8 cellular contexts compared by ENCODE assay signal in the genomic region with DNA sequence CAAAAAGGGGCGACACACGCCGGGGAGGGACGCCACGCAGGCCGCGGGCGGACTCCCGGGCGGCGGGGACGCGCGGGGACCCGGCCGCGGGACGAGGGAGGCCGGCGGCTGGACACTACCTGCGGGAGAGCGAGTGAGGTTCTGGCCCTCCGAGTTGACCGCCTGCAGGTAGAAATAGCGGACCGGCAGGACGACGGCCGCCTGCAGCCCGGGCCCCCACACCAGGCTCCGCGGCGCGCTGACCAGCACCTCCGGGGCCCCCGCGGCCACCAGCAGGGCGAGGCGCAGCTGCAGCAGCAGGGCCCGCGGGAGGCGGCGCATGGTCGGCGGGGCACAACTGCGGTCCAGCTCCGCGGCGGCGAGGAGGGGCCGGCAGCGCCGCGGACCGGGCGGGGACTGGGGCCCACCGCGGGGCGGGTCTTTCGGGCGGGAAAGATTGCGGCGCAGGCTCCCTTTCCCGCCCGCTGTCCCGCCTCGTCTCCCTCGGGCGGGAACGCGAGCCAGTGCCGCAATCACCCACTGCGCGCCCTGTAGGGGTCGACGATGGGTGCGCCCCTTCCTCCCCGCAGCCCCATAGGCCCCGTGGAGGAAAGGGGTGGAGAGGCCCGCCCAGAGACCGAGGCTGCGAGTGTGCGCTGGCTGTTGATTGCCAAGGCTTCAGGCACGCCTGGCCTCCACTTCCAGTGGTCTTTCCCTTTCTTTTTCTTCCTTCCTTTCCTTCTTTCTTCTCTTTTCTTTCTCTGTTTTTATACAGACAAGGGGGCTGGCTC. TPM values are rescaled to one million over a fixed set of nuclear protein-coding genes. Genes with fewer than 3 reads are reported as not detected.
DNase-seq lines count a peak whose midpoint lies in the region; ATAC-seq, FAIRE-seq and TF ChIP-seq lines count a peak whose summit lies in the region.

A gene with protein sequence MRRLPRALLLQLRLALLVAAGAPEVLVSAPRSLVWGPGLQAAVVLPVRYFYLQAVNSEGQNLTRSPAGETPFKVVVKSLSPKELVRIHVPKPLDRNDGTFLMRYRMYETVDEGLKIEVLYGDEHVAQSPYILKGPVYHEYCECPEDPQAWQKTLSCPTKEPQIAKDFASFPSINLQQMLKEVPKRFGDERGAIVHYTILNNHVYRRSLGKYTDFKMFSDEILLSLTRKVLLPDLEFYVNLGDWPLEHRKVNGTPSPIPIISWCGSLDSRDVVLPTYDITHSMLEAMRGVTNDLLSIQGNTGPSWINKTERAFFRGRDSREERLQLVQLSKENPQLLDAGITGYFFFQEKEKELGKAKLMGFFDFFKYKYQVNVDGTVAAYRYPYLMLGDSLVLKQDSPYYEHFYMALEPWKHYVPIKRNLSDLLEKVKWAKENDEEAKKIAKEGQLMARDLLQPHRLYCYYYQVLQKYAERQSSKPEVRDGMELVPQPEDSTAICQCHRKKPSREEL (minus strand): TSS at position 339 of the 770 bp plus-strand sequence. CDS start 18 bp downstream, at position 321.

- DNase-seq in D341Med (ENCODE audit: low spot score): peak; percentile 87
- DNase-seq in HTR-8/SVneo (ENCODE audit: insufficient read length, low spot score): peak; percentile 69
- DNase-seq in SHP77 treated with DMSO at 0.1 percent for 48 hours (lab: John Stamatoyannopoulos, UW): peak; percentile 14
- peak; percentile 21 for DNase-seq in activated gamma-delta T cell treated with Interleukin-2 at 50 U/mL for 16 hours
- peak; percentile 54 for DNase-seq in fibroblast of villous mesenchyme (ENCODE audit: low read depth)
- DNase-seq in testis: peak; percentile 54

- H3K4me2 ChIP-seq in neural cell (ENCODE audit: low read length): no peak within 1 kb of the TSS

- no peak within 1 kb of the TSS for H2AFZ ChIP-seq in neural cell (ENCODE audit: low read depth, low read length)

- H4K20me1 ChIP-seq in neural cell (ENCODE audit: insufficient read depth): no peaks in the 10 kb centered on the region

- 0 to 1% methylated on average over 49 to 54 of the region's 84 CpGs for WGBS in testis, 2 donors

- TF ChIP-seq EP300 in neural cell (conservative IDR thresholded peaks at IDR 0.05; ENCODE audit: poor library complexity, severe bottlenecking): no peak

- H3K9me3 ChIP-seq in neural cell (ENCODE audit: low read length) (no peaks in the 10 kb centered on the region), testis (no peaks in the 10 kb centered on the region)

- no peak for TF ChIP-seq RAD21 in neural cell (conservative IDR thresholded peaks at IDR 0.05)

- TF ChIP-seq CTCF in fibroblast of villous mesenchyme (IDR thresholded peaks at IDR 0.05; ENCODE audit: insufficient read depth, low read depth, low read length) (no peak), neural cell (IDR thresholded peaks at IDR 0.05; ENCODE audit: poor library complexity, severe bottlenecking) (peak; percentile 10), testis (IDR thresholded peaks at IDR 0.05) (no peak)

- H3K27me3 ChIP-seq in neural cell (ENCODE audit: insufficient read depth, low read depth, low read length): peaks cover 19% of the 10 kb centered on the region
- no peaks in the 10 kb centered on the region for H3K27me3 ChIP-seq in testis

- H3K4me1 ChIP-seq in testis: no peaks in the 10 kb centered on the region

- no peaks in the 10 kb centered on the region for H3K79me2 ChIP-seq in neural cell (replicated peaks; ENCODE audit: insufficient read depth, low read length)

- peak; percentile 68 for ATAC-seq in GM21360 (IDR thresholded peaks at IDR 0.05; ENCODE audit: unreplicated experiment)

- H3K4me3 ChIP-seq in fibroblast of villous mesenchyme (ENCODE audit: low read depth, low read length): peak within 1 kb of the TSS; percentile 69
- H3K4me3 ChIP-seq in neural cell (ENCODE audit: low read length): peak within 1 kb of the TSS; percentile 67
- peak within 1 kb of the TSS; percentile 76 to 81 for H3K4me3 ChIP-seq in testis

- peak within 1 kb of the TSS; percentile 28 for H3K9ac ChIP-seq in neural cell (ENCODE audit: low read length)

- TF ChIP-seq POLR2A in testis (IDR thresholded peaks at IDR 0.05): no peak

- H3F3A ChIP-seq in neural cell (ENCODE audit: insufficient read depth, low read length, poor library complexity, severe bottlenecking): no peaks in the 10 kb centered on the region

- H3K9me2 ChIP-seq in neural cell (ENCODE audit: insufficient read depth, low read length): no peaks in the 10 kb centered on the region

- H3K36me3 ChIP-seq in neural cell (ENCODE audit: insufficient read depth, low read length): no peaks in the 10 kb centered on the region
- H3K36me3 ChIP-seq in testis (ENCODE audit: low read depth, missing control alignments): no peaks in the 10 kb centered on the region

- intact Hi-C loops in testis (cut with DNase I; ENCODE audit: low total_unique reads): no loop called here

- FAIRE-seq in HTR-8/SVneo (lab: Jason Lieb, UNC): no peak

- H3K27ac ChIP-seq in neural cell (ENCODE audit: low read length): no peak within 1 kb of the TSS
- peak within 1 kb of the TSS; percentile 84 to 94 for H3K27ac ChIP-seq in testis

TF ChIP-seq in neural cell, 6 proteins besides CTCF, POLR2A, EP300 and RAD21:
- TF ChIP-seq EZH2 (IDR thresholded peaks at IDR 0.05; ENCODE audit: borderline replicate concordance, insufficient read depth, low read length, poor library complexity, severe bottlenecking): no peak

RNA-seq across cellular contexts. Expression of the gene that starts here (rescaled TPM):
- total RNA-seq in fibroblast of villous mesenchyme (40.6 and 60.0 TPM in 2 replicates), testis (10 to 100 TPM in 1 of 2 donors, 1 to 10 TPM in 1; 6.5 to 10.5 TPM)
- polyA plus RNA-seq in neural cell (0.10 and 0.31 TPM in 2 replicates), testis (ENCODE audit: insufficient read depth, low read depth, low replicate concordance) (10.7 TPM)
- 0.24 and 0.46 TPM in 2 replicates for polyA minus RNA-seq in neural cell

Comparison
In these comparisons a context has a peak if more than half of its experiments do, and no peak if none do; other contexts are left out.
1. DNase-seq: peak in every context shown above with its lines; median percentile 87 in D341Med; 69 in HTR-8/SVneo; 54 in fibroblast of villous mesenchyme; 54 in testis; 21 in activated gamma-delta T cell treated with Interleukin-2 at 50 U/mL for 16 hours; 14 in SHP77 treated with DMSO at 0.1 percent for 48 hours.